22 cellular contexts compared by ENCODE assay signal in genomic region chr2:151906633-151906998, GRCh38.
A peak's percentile ranks its signal among the peaks of the same experiment; 100 is the strongest.
DNase-seq lines count a peak whose midpoint lies in the region; ATAC-seq and TF ChIP-seq lines count a peak whose summit lies in the region.
"Had no signal": no experiment of that assay in that cellular context is flagged by ENCODE, and none has a peak within 500 bp of the region (broad histone marks: within the 10 kb centered on the region; RNA-seq: fewer than 3 reads in every experiment).

No MANE protein-coding gene starts in this region.

- no peaks in the 10 kb centered on the region for H3K27me3 ChIP-seq in psoas muscle (ENCODE audit: insufficient read depth in 3 of 3, low read length in 2 of 3)
- no peaks in the 10 kb centered on the region for H3K27me3 ChIP-seq in H7 (ENCODE audit: control insufficient read depth, insufficient read depth, low read length)
- no peaks in the 10 kb centered on the region; the same call in 1 of the 2 replicates for H3K27me3 ChIP-seq in MG63
- H3K27me3 ChIP-seq: brain microvascular endothelial cell, ovary, transverse colon had no signal

- H3K36me3 ChIP-seq in psoas muscle (ENCODE audit: insufficient read depth in 1 of 2, low read depth in 1 of 2) (no peaks in the 10 kb centered on the region), H7 (replicated peaks; ENCODE audit: control insufficient read depth, insufficient read depth, low read length) (no peaks in the 10 kb centered on the region), MG63 (no peaks in the 10 kb centered on the region)
- H3K36me3 ChIP-seq: brain microvascular endothelial cell, ovary, transverse colon had no signal

- intact Hi-C loops in psoas muscle (cut with DNase I): no loop called here

- H3K27ac ChIP-seq in psoas muscle: peak overlapping the region; percentile 74
- H3K27ac ChIP-seq: brain microvascular endothelial cell, ovary, SK-N-MC, transverse colon had no signal

- ATAC-seq in GM19035 (IDR thresholded peaks at IDR 0.05; ENCODE audit: unreplicated experiment) (peak; percentile 19), GM21723 (IDR thresholded peaks at IDR 0.05; ENCODE audit: unreplicated experiment) (peak; percentile 5), psoas muscle (peak in 2 of 4 donors; percentile 22 to 30)
- ATAC-seq: activated naive CD4-positive, alpha-beta T cell treated with anti-CD3 and anti-CD28 coated beads, Interleukin-2, amount 50 U/mL, for 72 hours; naive thymus-derived CD8-positive, alpha-beta T cell; sciatic nerve; stimulated activated naive CD8-positive, alpha-beta T cell treated with anti-CD3 and anti-CD28 coated beads, Interleukin-15, Interleukin-2, amounts not matched to agents 100 U/mL and 50 U/mL, for 24 hours had no signal

- H3K4me1 ChIP-seq in psoas muscle: peaks cover 39% of the 10 kb centered on the region
- H3K4me1 ChIP-seq: transverse colon had no signal

- no peak for TF ChIP-seq CTCF in psoas muscle (IDR thresholded peaks at IDR 0.05)

- H3K9me3 ChIP-seq in psoas muscle (no peaks in the 10 kb centered on the region), MG63 (no peaks in the 10 kb centered on the region)
- H3K9me3 ChIP-seq: ovary, transverse colon had no signal

- H3K4me3 ChIP-seq in psoas muscle (no peak overlapping the region), H7 (ENCODE audit: insufficient read depth, low read depth, low read length) (no peak overlapping the region), MG63 (no peak overlapping the region)
- H3K4me3 ChIP-seq: ovary, SK-N-MC, transverse colon had no signal

- WGBS in psoas muscle, 3 donors: 86 to 98% (median 92%) methylated on average over 2 of the region's 2 CpGs

- DNase-seq in NCI-H226: peak; percentile 61
- DNase-seq in psoas muscle: no peak
- no peak for DNase-seq in H7
- no peak for DNase-seq in NCI-H2227 treated with DMSO at 0.1 percent for 48 hours (lab: John Stamatoyannopoulos, UW)
- DNase-seq in UCSD-AML1 (lab: John Stamatoyannopoulos, UW; ENCODE audit: unreplicated experiment): no peak
- no peak for DNase-seq in MG63
- DNase-seq: activated CD8-positive, alpha-beta memory T cell treated with anti-CD3 and anti-CD28 coated beads for 24 hours; activated T-cell treated with anti-CD3 and anti-CD28 coated beads, Interleukin-2, amount 50 U/mL, for 72 hours; brain microvascular endothelial cell; DMS79 treated with DMSO at 0.1 percent for 48 hours; IMR-90; naive thymus-derived CD8-positive, alpha-beta T cell; NCI-H1694 treated with DMSO at 0.1 percent for 48 hours; NCI-H446; ovary; stimulated activated naive CD8-positive, alpha-beta T cell treated with anti-CD3 and anti-CD28 coated beads, Interleukin-15, Interleukin-2, amounts not matched to agents 100 U/mL and 50 U/mL, for 24 hours; transverse colon had no signal
